6 cellular contexts compared by ENCODE assay signal in the genomic region with DNA sequence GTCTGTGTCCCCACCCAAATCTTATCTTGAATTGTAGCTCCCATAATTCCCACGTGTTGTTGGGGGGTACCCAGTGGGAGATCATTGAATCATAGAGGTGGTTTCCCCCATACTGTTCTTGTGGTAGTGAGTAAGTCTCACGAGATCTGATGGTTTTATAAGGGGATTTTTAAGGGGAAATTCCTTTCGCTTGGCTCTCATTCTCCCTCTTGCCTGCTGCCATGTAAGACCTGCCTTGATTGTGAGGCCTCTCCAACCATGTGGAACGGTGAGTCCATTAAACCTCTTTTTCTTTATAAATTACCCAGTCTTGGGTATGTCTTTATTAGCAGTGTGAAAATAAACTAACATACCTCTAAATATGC. TPM values are rescaled to one million over a fixed set of nuclear protein-coding genes. Genes with fewer than 3 reads are reported as not detected.
"Had no signal": no experiment of that assay in that cellular context is flagged by ENCODE, and none has a peak within 500 bp of the region (broad histone marks: within the 10 kb centered on the region; RNA-seq: fewer than 3 reads in every experiment).

No MANE protein-coding gene starts in this region.

RNA-seq across cellular contexts. Expression of gene SERPINA10, which starts 3.1 kb away (rescaled TPM):
- total RNA-seq: HT1080, K562, M059J, Right ventricle myocardium superior, SJSA1 had no signal
- polyA plus RNA-seq: IgD-negative memory B cell, K562 had no signal

RNA-seq across cellular contexts. Expression of gene SERPINA6, which starts 27.0 kb away (rescaled TPM):
- total RNA-seq: K562, Right ventricle myocardium superior, SJSA1 had no signal
- polyA plus RNA-seq: IgD-negative memory B cell, K562 had no signal
